ENCODE assay signal across 1 cellular context in genomic region chr7:41053830-41054229, GRCh38.
TF ChIP-seq lines count a peak whose summit lies in the region.

No MANE protein-coding gene starts in this region.

TF ChIP-seq in HepG2, 621 proteins besides CTCF, POLR2A, EP300 and RAD21:
- TF ChIP-seq KAT8 (CRISPR knock-in tag; IDR thresholded peaks at IDR 0.05) = no peak
